Comparison of ENCODE assay signal across 1 cellular context in the genomic region with DNA sequence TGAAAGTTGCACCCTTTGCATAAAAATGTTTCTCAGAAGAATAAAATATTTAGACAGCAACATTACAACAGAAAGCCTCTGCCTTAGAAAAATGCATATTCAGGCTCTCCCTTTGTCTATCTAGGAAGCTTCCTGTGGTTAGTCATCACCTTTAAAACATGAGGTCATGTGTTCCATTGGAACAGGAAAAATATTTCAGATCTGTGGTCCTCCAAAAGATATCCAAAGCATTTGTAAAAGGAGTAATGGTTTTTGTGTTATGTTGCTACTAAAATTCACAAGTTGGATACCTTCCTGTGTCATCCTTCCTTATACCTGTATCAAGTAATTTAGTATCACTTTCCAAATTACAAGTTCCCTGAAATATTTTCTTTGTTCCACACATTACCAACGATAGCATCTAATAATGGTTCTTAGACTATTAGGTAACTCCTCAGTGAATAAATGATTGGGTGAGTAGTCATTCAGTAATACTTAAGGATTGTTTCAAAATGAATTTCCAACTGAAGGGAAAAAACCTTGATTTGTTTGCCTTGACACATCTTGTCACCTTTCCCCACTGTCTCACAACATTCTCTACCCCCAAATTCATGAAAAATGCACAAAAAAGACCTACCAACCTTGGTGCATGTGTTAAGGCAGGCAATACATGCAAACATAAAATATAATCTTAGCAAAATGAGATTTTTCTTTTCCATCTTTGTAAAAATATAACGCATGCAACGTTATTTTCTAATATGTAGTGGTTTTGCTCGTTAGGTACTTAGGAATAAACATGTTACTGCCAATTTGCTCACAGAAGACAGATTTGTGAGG.
TF ChIP-seq lines count a peak whose summit lies in the region.

No MANE protein-coding gene starts in this region.

TF ChIP-seq in IMR-90, 13 proteins besides CTCF, POLR2A, EP300 and RAD21:
- TF ChIP-seq SMC3 (IDR thresholded peaks at IDR 0.05; ENCODE audit: low read depth, low read length) (no peak), CEBPB (IDR thresholded peaks at IDR 0.05; ENCODE audit: low read depth, low read length) (no peak), MAFK (IDR thresholded peaks at IDR 0.05; ENCODE audit: low read depth, low read length) (peak; percentile 35; the same call in 1 of the 2 replicates), FOS (IDR thresholded peaks at IDR 0.05; ENCODE audit: low read depth, low read length) (no peak), MXI1 (IDR thresholded peaks at IDR 0.05; ENCODE audit: borderline replicate concordance, low read depth, low read length) (no peak), ELK1 (IDR thresholded peaks at IDR 0.05; ENCODE audit: borderline replicate concordance, low read depth, low read length) (no peak), BHLHE40 (IDR thresholded peaks at IDR 0.05; ENCODE audit: low read depth, low read length) (0 out of 2 replicates have a peak, but pooled peaks have one; percentile 26), RCOR1 (IDR thresholded peaks at IDR 0.05; ENCODE audit: insufficient replicate concordance, low read length) (no peak), CHD1 (IDR thresholded peaks at IDR 0.05; ENCODE audit: low read depth, low read length) (no peak), MAZ (IDR thresholded peaks at IDR 0.05; ENCODE audit: borderline replicate concordance, low read depth, low read length) (no peak), RFX5 (IDR thresholded peaks at IDR 0.05; ENCODE audit: low read depth, low read length) (no peak), NFE2L2 (IDR thresholded peaks at IDR 0.05; ENCODE audit: low read depth, low read length) (no peak)
- TF ChIP-seq, protein P1, sequence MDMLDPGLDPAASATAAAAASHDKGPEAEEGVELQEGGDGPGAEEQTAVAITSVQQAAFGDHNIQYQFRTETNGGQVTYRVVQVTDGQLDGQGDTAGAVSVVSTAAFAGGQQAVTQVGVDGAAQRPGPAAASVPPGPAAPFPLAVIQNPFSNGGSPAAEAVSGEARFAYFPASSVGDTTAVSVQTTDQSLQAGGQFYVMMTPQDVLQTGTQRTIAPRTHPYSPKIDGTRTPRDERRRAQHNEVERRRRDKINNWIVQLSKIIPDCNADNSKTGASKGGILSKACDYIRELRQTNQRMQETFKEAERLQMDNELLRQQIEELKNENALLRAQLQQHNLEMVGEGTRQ (IDR thresholded peaks at IDR 0.05; ENCODE audit: low read depth, low read length) = peak; percentile 42; the same call in 1 of the 2 replicates
